In genomic region chr3:49929333-49930240, GRCh38 we compare ENCODE assay signal across 8 cellular contexts. TPM values are rescaled to one million over a fixed set of nuclear protein-coding genes. Genes with fewer than 3 reads are reported as not detected.
A peak's percentile ranks its signal among the peaks of the same experiment; 100 is the strongest.
DNase-seq lines count a peak whose midpoint lies in the region; TF ChIP-seq lines count a peak whose summit lies in the region.

MON1A (minus strand) TSS chr3:49929811; CDS start chr3:49913346, 16,465 bp downstream.

- H3K79me2 ChIP-seq in GM23248 (ENCODE audit: insufficient read depth) (peaks cover 39% of the 10 kb centered on the region; the same call in 1 of the 2 replicates), neural cell (replicated peaks; ENCODE audit: insufficient read depth, low read length) (no peaks in the 10 kb centered on the region)

- 1 to 2% methylated on average over 49 to 50 of the region's 54 CpGs for WGBS in GM23248 (ENCODE audit: low coverage in 1 of 2, low lambda C conversion rate in 2 of 2, missing lambda C conversion rate in 2 of 2), 2 experiments
- WGBS in stomach, 5 donors, result 1 to 2% (median 1%) methylated on average over 26 to 54 of the region's 54 CpGs

- H3K4me2 ChIP-seq in GM23248 (ENCODE audit: unreplicated experiment) (peak within 1 kb of the TSS; percentile 87), neural cell (ENCODE audit: low read length) (peak within 1 kb of the TSS; percentile 60)

- TF ChIP-seq RAD21 in neural cell (conservative IDR thresholded peaks at IDR 0.05), result peak; percentile 48

- H4K20me1 ChIP-seq in GM23248 (ENCODE audit: insufficient read depth) (no peaks in the 10 kb centered on the region), neural cell (ENCODE audit: insufficient read depth) (no peaks in the 10 kb centered on the region)

- TF ChIP-seq EP300 in neural cell (conservative IDR thresholded peaks at IDR 0.05; ENCODE audit: poor library complexity, severe bottlenecking) (no peak), stomach (IDR thresholded peaks at IDR 0.05) (no peak)

- intact Hi-C loops in stomach (cut with DNase I; ENCODE audit: low total_unique reads), result no loop called here

- H3K27ac ChIP-seq in GM23248, result peak within 1 kb of the TSS; percentile 86
- H3K27ac ChIP-seq in neural cell (ENCODE audit: low read length), result peak within 1 kb of the TSS; percentile 88
- H3K27ac ChIP-seq in stomach, result peak within 1 kb of the TSS; percentile 72 to 90 (median 88)

- H3K4me1 ChIP-seq in ES-I3 (ENCODE audit: insufficient read depth, low read length) (peaks cover 5% of the 10 kb centered on the region; the same call in 1 of the 2 replicates), GM23248 (ENCODE audit: insufficient read depth) (peaks cover 11% of the 10 kb centered on the region), stomach (peaks cover 11 to 39% (median 23%) of the 10 kb centered on the region in 4 donors)

- in situ Hi-C loops in GM23248 (cut with MboI), result no loop called here

- TF ChIP-seq POLR2A in Raji (IDR thresholded peaks at IDR 0.05; ENCODE audit: insufficient read depth, low read depth, low read length) (peak; percentile 72), stomach (IDR thresholded peaks at IDR 0.05) (no peak)

- no peaks in the 10 kb centered on the region for H3K27me3 ChIP-seq in GM23248 (replicated peaks; ENCODE audit: insufficient read depth)
- H3K27me3 ChIP-seq in neural cell (ENCODE audit: insufficient read depth, low read depth, low read length), result no peaks in the 10 kb centered on the region
- no peaks in the 10 kb centered on the region for H3K27me3 ChIP-seq in stomach

- peak; percentile 58 for TF ChIP-seq CTCF in neural cell (IDR thresholded peaks at IDR 0.05; ENCODE audit: poor library complexity, severe bottlenecking)
- peak in 3 of 7 experiments; percentile 17 to 41 (median 40) for TF ChIP-seq CTCF in stomach (IDR thresholded peaks at IDR 0.05)

- H3F3A ChIP-seq in GM23248 (ENCODE audit: insufficient read depth) (0 out of 2 replicates have a peak, but pooled peaks cover 8% of the 10 kb centered on the region), neural cell (ENCODE audit: insufficient read depth, low read length, poor library complexity, severe bottlenecking) (no peaks in the 10 kb centered on the region)

- H3K9me3 ChIP-seq in ES-I3 (ENCODE audit: control insufficient read depth, insufficient read depth, low read length) (no peaks in the 10 kb centered on the region), GM23248 (ENCODE audit: low read depth) (no peaks in the 10 kb centered on the region), neural cell (ENCODE audit: low read length) (no peaks in the 10 kb centered on the region), stomach (no peaks in the 10 kb centered on the region)

- DNase-seq in GM23248 (peak; percentile 96), Kasumi-1 (lab: John Stamatoyannopoulos, UW) (peak; percentile 80 to 83), fibroblast of the conjunctiva (ENCODE audit: low read depth) (peak; percentile 85), stomach (peak; percentile 95)
- peak; percentile 96 for DNase-seq in activated effector memory CD4-positive, alpha-beta T cell treated with anti-CD3 and anti-CD28 coated beads, Interleukin-2, amount 50 U/mL, for 16 hours

- peak within 1 kb of the TSS; percentile 84 for H3K4me3 ChIP-seq in GM23248
- H3K4me3 ChIP-seq in neural cell (ENCODE audit: low read length), result peak within 1 kb of the TSS; percentile 99
- peak within 1 kb of the TSS; percentile 69 to 87 (median 83) for H3K4me3 ChIP-seq in stomach

- H3K36me3 ChIP-seq in ES-I3 (ENCODE audit: insufficient read depth, low read length), result no peaks in the 10 kb centered on the region
- H3K36me3 ChIP-seq in GM23248 (ENCODE audit: low read depth), result no peaks in the 10 kb centered on the region
- no peaks in the 10 kb centered on the region for H3K36me3 ChIP-seq in neural cell (ENCODE audit: insufficient read depth, low read length)
- H3K36me3 ChIP-seq in stomach, result no peaks in the 10 kb centered on the region

- H2AFZ ChIP-seq in GM23248 (peak within 1 kb of the TSS; percentile 92), neural cell (ENCODE audit: low read depth, low read length) (peak within 1 kb of the TSS; percentile 98)

- H3K9ac ChIP-seq in ES-I3 (ENCODE audit: low read depth, low read length) (peak within 1 kb of the TSS; percentile 87), GM23248 (peak within 1 kb of the TSS; percentile 80), neural cell (ENCODE audit: low read length) (peak within 1 kb of the TSS; percentile 92)

- no peaks in the 10 kb centered on the region for H3K9me2 ChIP-seq in GM23248 (ENCODE audit: insufficient read depth)
- H3K9me2 ChIP-seq in neural cell (ENCODE audit: insufficient read depth, low read length), result no peaks in the 10 kb centered on the region

TF ChIP-seq in neural cell, 6 proteins besides CTCF, POLR2A, EP300 and RAD21:
- TF ChIP-seq MXI1 (conservative IDR thresholded peaks at IDR 0.05; ENCODE audit: poor library complexity, severe bottlenecking) (peak; percentile 93), EZH2 (IDR thresholded peaks at IDR 0.05; ENCODE audit: borderline replicate concordance, insufficient read depth, low read length, poor library complexity, severe bottlenecking) (no peak), POLR2AphosphoS5 (IDR thresholded peaks at IDR 0.05) (peak; percentile 55), TAF1 (IDR thresholded peaks at IDR 0.05; ENCODE audit: low read depth) (peak; percentile 47), SMC3 (conservative IDR thresholded peaks at IDR 0.05; ENCODE audit: poor library complexity) (peak; percentile 62), REST (IDR thresholded peaks at IDR 0.05; ENCODE audit: borderline replicate concordance) (peak; percentile 61)

RNA-seq across cellular contexts. Expression of gene MON1A, which starts in this region (rescaled TPM):
- 15.0 and 16.7 TPM in 2 replicates for total RNA-seq in GM23248 (2014; rRNA removed; shearing (Covaris generic))
- polyA plus RNA-seq in GM23248 (2016; fragmentation: Nextera tagmentation; extraction: Ambion mirVana), result 12.6 and 13.6 TPM in 2 replicates
- 35.4 and 41.3 TPM in 2 replicates for polyA plus RNA-seq in neural cell
- 19.7 and 24.1 TPM in 2 replicates for polyA minus RNA-seq in neural cell
- total RNA-seq in stomach, result 10 to 100 TPM in 4 of 5 donors, 1 to 10 TPM in 1; 3.9 to 33.8 (median 11.6) TPM
- 1 to 10 TPM; 6.1 to 8.2 (median 7.7) TPM for polyA plus RNA-seq in stomach

Comparison
In these comparisons a context has a peak if more than half of its experiments do, and no peak if none do; other contexts are left out.
1. Peak in every context shown above with its lines: DNase-seq, H3K4me3 ChIP-seq and H3K27ac ChIP-seq.